ENCODE assay signal across 11 cellular contexts in genomic region chr4:10108391-10108790, GRCh38. TPM values are rescaled to one million over a fixed set of nuclear protein-coding genes. Genes with fewer than 3 reads are reported as not detected.
DNase-seq lines count a peak whose midpoint lies in the region; ATAC-seq and TF ChIP-seq lines count a peak whose summit lies in the region.
"Had no signal": no experiment of that assay in that cellular context is flagged by ENCODE, and none has a peak within 500 bp of the region (broad histone marks: within the 10 kb centered on the region; RNA-seq: fewer than 3 reads in every experiment).

No MANE protein-coding gene starts in this region.

- H3K9me3 ChIP-seq in thoracic aorta (no peaks in the 10 kb centered on the region), OCI-LY7 (ENCODE audit: low read length) (no peaks in the 10 kb centered on the region)

- no peak for DNase-seq in activated CD8-positive, alpha-beta memory T cell treated with anti-CD3 and anti-CD28 coated beads, Interleukin-2, amount 10 ng/mL, durations not matched to agents 7 days and 5 days
- no peak for DNase-seq in activated CD8-positive, alpha-beta memory T cell treated with anti-CD3 and anti-CD28 coated beads, Interleukin-2, amount 50 U/mL, for 48 hours
- DNase-seq in memory B cell (ENCODE audit: low spot score in 2 of 2) (no peak), thoracic aorta (ENCODE audit: low spot score) (no peak), OCI-LY7 (ENCODE audit: low spot score) (no peak), GM03348 (ENCODE audit: low spot score) (no peak), DMS53 (lab: John Stamatoyannopoulos, UW) (no peak)
- DNase-seq: cerebellar nuclear complex, NCI-H1694, OCI-M1 had no signal

- peaks cover 99% of the 10 kb centered on the region for H3K4me1 Mint-ChIP-seq in activated CD8-positive, alpha-beta memory T cell treated with anti-CD3 and anti-CD28 coated beads, Interleukin-2, amount 10 ng/mL, durations not matched to agents 7 days and 5 days
- peaks cover 95% of the 10 kb centered on the region for H3K4me1 Mint-ChIP-seq in brain
- peaks cover 67% of the 10 kb centered on the region for H3K4me1 Mint-ChIP-seq in memory B cell

- H3K4me3 ChIP-seq in thoracic aorta (peak overlapping the region; percentile 37), OCI-LY7 (ENCODE audit: low read depth, low read length, poor library complexity, severe bottlenecking) (no peak overlapping the region)

- peaks cover 80% of the 10 kb centered on the region for H3K36me3 Mint-ChIP-seq in activated CD8-positive, alpha-beta memory T cell treated with anti-CD3 and anti-CD28 coated beads, Interleukin-2, amount 10 ng/mL, durations not matched to agents 7 days and 5 days
- peaks cover 54% of the 10 kb centered on the region for H3K36me3 Mint-ChIP-seq in brain
- peaks cover 18% of the 10 kb centered on the region for H3K36me3 Mint-ChIP-seq in memory B cell

- H3K36me3 ChIP-seq in thoracic aorta, result peaks cover 20% of the 10 kb centered on the region
- peaks cover 94% of the 10 kb centered on the region for H3K36me3 ChIP-seq in OCI-LY7 (ENCODE audit: insufficient read depth, low read length)

- peaks cover 31% of the 10 kb centered on the region for H4K20me1 ChIP-seq in OCI-LY7 (ENCODE audit: insufficient read depth, low read length)

- intact Hi-C loops in OCI-LY7 (cut with micrococcal nuclease; ENCODE audit: unreplicated experiment), result no loop called here

- no peak overlapping the region for H3K4me2 ChIP-seq in OCI-LY7 (ENCODE audit: low read length)

- no peak overlapping the region for H3K4me3 Mint-ChIP-seq in activated CD8-positive, alpha-beta memory T cell treated with anti-CD3 and anti-CD28 coated beads, Interleukin-2, amount 10 ng/mL, durations not matched to agents 7 days and 5 days
- no peak overlapping the region for H3K4me3 Mint-ChIP-seq in brain
- H3K4me3 Mint-ChIP-seq in memory B cell, result peak overlapping the region; percentile 17

- no peak for ATAC-seq in activated CD8-positive, alpha-beta memory T cell treated with anti-CD3 and anti-CD28 coated beads, Interleukin-2, amount 10 ng/mL, durations not matched to agents 7 days and 5 days
- ATAC-seq in memory B cell (ENCODE audit: low read depth) (no peak), thoracic aorta (ENCODE audit: insufficient number of reproducible peaks, low FRiP score, low read depth) (no peak)

- H3K4me1 ChIP-seq in thoracic aorta (ENCODE audit: control insufficient read depth in 1 of 2, low read depth in 2 of 2) (peaks cover 90 to 98% of the 10 kb centered on the region in 2 donors), OCI-LY7 (ENCODE audit: insufficient read depth, low read length, poor library complexity, severe bottlenecking) (no peaks in the 10 kb centered on the region)

- H3K9me2 ChIP-seq in OCI-LY7 (ENCODE audit: insufficient read depth, low read length), result no peaks in the 10 kb centered on the region

- no peaks in the 10 kb centered on the region for H3K27me3 Mint-ChIP-seq in activated CD8-positive, alpha-beta memory T cell treated with anti-CD3 and anti-CD28 coated beads, Interleukin-2, amount 10 ng/mL, durations not matched to agents 7 days and 5 days
- H3K27me3 Mint-ChIP-seq in brain, result no peaks in the 10 kb centered on the region
- H3K27me3 Mint-ChIP-seq in memory B cell, result no peaks in the 10 kb centered on the region

- H3K27me3 ChIP-seq in thoracic aorta (replicated peaks; ENCODE audit: insufficient read depth), result no peaks in the 10 kb centered on the region

- no peak for TF ChIP-seq CTCF in brain (conservative IDR thresholded peaks at IDR 0.05)
- no peak for TF ChIP-seq CTCF in thoracic aorta (IDR thresholded peaks at IDR 0.05)
- TF ChIP-seq CTCF in OCI-LY7 (conservative IDR thresholded peaks at IDR 0.05; ENCODE audit: low read length), result no peak

- H2AFZ ChIP-seq in OCI-LY7 (ENCODE audit: low read length), result no peak overlapping the region

- POLR2A ChIA-PET in OCI-LY7 (lab: Charles Lee), result interaction anchor here (0.7 kb wide), 1 partner anchor 9 kb away, joined by 3 read pairs; no protein-coding TSS in a partner anchor

- no peaks in the 10 kb centered on the region for H3K9me3 Mint-ChIP-seq in activated CD8-positive, alpha-beta memory T cell treated with anti-CD3 and anti-CD28 coated beads, Interleukin-2, amount 10 ng/mL, durations not matched to agents 7 days and 5 days (ENCODE audit: low read depth)
- H3K9me3 Mint-ChIP-seq in brain, result no peaks in the 10 kb centered on the region
- H3K9me3 Mint-ChIP-seq in memory B cell, result no peaks in the 10 kb centered on the region

- peaks cover 51% of the 10 kb centered on the region; the same call in 1 of the 2 replicates for H3K79me2 ChIP-seq in OCI-LY7 (ENCODE audit: insufficient read depth, low read depth, low read length)

- H3K27ac Mint-ChIP-seq in activated CD8-positive, alpha-beta memory T cell treated with anti-CD3 and anti-CD28 coated beads, Interleukin-2, amount 10 ng/mL, durations not matched to agents 7 days and 5 days, result peak overlapping the region; percentile 78
- H3K27ac Mint-ChIP-seq in brain (peak overlapping the region; percentile 45 to 94 (median 69)), memory B cell (peak overlapping the region; percentile 26)

- CTCF ChIA-PET in activated CD8-positive, alpha-beta memory T cell treated with anti-CD3 and anti-CD28 coated beads, Interleukin-2, amount 10 ng/mL, durations not matched to agents 7 days and 5 days (lab: Charles Lee), result interaction anchor here (0.9 to 1.7 kb wide), 4 partner anchors 12 to 50 kb away, joined by 3 to 5 read pairs (median 3); no protein-coding TSS in a partner anchor
- CTCF ChIA-PET in OCI-LY7 (lab: Charles Lee; ENCODE audit: unreplicated experiment), result interaction anchor here (0.9 kb wide), 1 partner anchor 13 kb away, joined by 3 read pairs; no protein-coding TSS in a partner anchor

- peak overlapping the region; percentile 89 to 90 for H3K27ac ChIP-seq in thoracic aorta
- H3K27ac ChIP-seq in OCI-LY7 (ENCODE audit: low read depth, low read length, poor library complexity, severe bottlenecking), result no peak overlapping the region

- no TSS peak for BruUV-seq in OCI-LY7 (replicated peaks; lab: Mats Ljungman, UMichigan)

RNA-seq across cellular contexts. Expression of gene WDR1, which starts 8.2 kb away (rescaled TPM):
- total RNA-seq in activated CD8-positive, alpha-beta memory T cell treated with anti-CD3 and anti-CD28 coated beads, Interleukin-2, amount 10 ng/mL, durations not matched to agents 7 days and 5 days, result 100 to 1,000 TPM; 481 to 538 TPM
- 207 TPM for polyA plus RNA-seq in brain (ENCODE audit: insufficient read depth, low read depth, low replicate concordance)
- total RNA-seq in thoracic aorta (100 to 1,000 TPM; 263 to 408 TPM), OCI-LY7 (2022) (134 and 152 TPM in 2 replicates)
- total RNA-seq in OCI-LY7 (2014; rRNA removed; shearing (Covaris generic)), result 77.6 and 85.0 TPM in 2 replicates

Comparison
In these comparisons a context has a peak if more than half of its experiments do, and no peak if none do; other contexts are left out.
1. H3K27ac Mint-ChIP-seq: peak in every context shown above with its lines; median percentile 78 in activated CD8-positive, alpha-beta memory T cell treated with anti-CD3 and anti-CD28 coated beads, Interleukin-2, amount 10 ng/mL, durations not matched to agents 7 days and 5 days; 69 in brain; 26 in memory B cell.